ENCODE assay signal across 4 cellular contexts in genomic region chrX:102971536-102971935, GRCh38. TPM values are rescaled to one million over a fixed set of nuclear protein-coding genes. Genes with fewer than 3 reads are reported as not detected.
"Had no signal": no experiment of that assay in that cellular context is flagged by ENCODE, and none has a peak within 500 bp of the region (broad histone marks: within the 10 kb centered on the region; RNA-seq: fewer than 3 reads in every experiment).

No MANE protein-coding gene starts in this region.

RNA-seq across cellular contexts. Expression of gene RAB40AL, which starts 34.5 kb away (rescaled TPM):
- total RNA-seq: H4, H9, HFFc6 had no signal
- polyA plus RNA-seq: GM23248 had no signal
